ENCODE assay signal across 8 cellular contexts in genomic region chr3:129383292-129383860, GRCh38.
DNase-seq lines count a peak whose midpoint lies in the region; ATAC-seq lines count a peak whose summit lies in the region.

No MANE protein-coding gene starts in this region.

- no peaks in the 10 kb centered on the region for H3K27me3 ChIP-seq in NT2/D1 (ENCODE audit: insufficient read depth, insufficient read length)

- peaks cover 26% of the 10 kb centered on the region for H3K36me3 ChIP-seq in NT2/D1 (ENCODE audit: insufficient read depth, insufficient read length, low read length)

- no peak overlapping the region for H3K4me3 ChIP-seq in NT2/D1 (ENCODE audit: insufficient read length, low read depth)

- no peak overlapping the region for H3K9ac ChIP-seq in NT2/D1 (ENCODE audit: insufficient read length, low read depth)

- H3K9me3 ChIP-seq in NT2/D1 (ENCODE audit: insufficient read depth, low read length) = peaks cover 24% of the 10 kb centered on the region

- peak; percentile 88 for DNase-seq in D341Med (ENCODE audit: low spot score)
- peak in 66 of 76 experiments; percentile 1 to 73 (median 44) for DNase-seq in HUDEP-2 (lab: John Stamatoyannopoulos, UW; ENCODE audit: unreplicated experiment in 76 of 76)
- DNase-seq in NT2/D1 (ENCODE audit: low read depth, low spot score) = peak; percentile 62
- peak; percentile 60 to 61 for DNase-seq in activated T-cell treated with anti-CD3 and anti-CD28 coated beads, Interleukin-2, amount 50 U/mL, for 48 hours
- peak; percentile 43 for DNase-seq in fibroblast of the conjunctiva (ENCODE audit: low read depth)
- peak in 43 of 56 donors; percentile 4 to 78 (median 33) for DNase-seq in nucleus accumbens (lab: John Stamatoyannopoulos, UW)

- H3K4me1 ChIP-seq in NT2/D1 (ENCODE audit: insufficient read depth, insufficient read length) = peaks cover 12% of the 10 kb centered on the region

- peak; percentile 76 for ATAC-seq in GM19467 (IDR thresholded peaks at IDR 0.05; ENCODE audit: unreplicated experiment)
- ATAC-seq in GM18520 (IDR thresholded peaks at IDR 0.05; ENCODE audit: unreplicated experiment) = no peak

Comparison
In these comparisons a context has a peak if more than half of its experiments do, and no peak if none do; other contexts are left out.
1. DNase-seq: peak in every context shown above with its lines; median percentile 88 in D341Med; 62 in NT2/D1; 60 in activated T-cell treated with anti-CD3 and anti-CD28 coated beads, Interleukin-2, amount 50 U/mL, for 48 hours; 44 in HUDEP-2; 43 in fibroblast of the conjunctiva; 33 in nucleus accumbens.